8 cellular contexts compared by ENCODE assay signal in genomic region chr1:22689505-22689904, GRCh38. TPM values are rescaled to one million over a fixed set of nuclear protein-coding genes. Genes with fewer than 3 reads are reported as not detected.
DNase-seq lines count a peak whose midpoint lies in the region; ATAC-seq and TF ChIP-seq lines count a peak whose summit lies in the region.
"Had no signal": no experiment of that assay in that cellular context is flagged by ENCODE, and none has a peak within 500 bp of the region (broad histone marks: within the 10 kb centered on the region; RNA-seq: fewer than 3 reads in every experiment).

No MANE protein-coding gene starts in this region.

- no peaks in the 10 kb centered on the region for H3K36me3 ChIP-seq in left ventricle myocardium inferior

- no peaks in the 10 kb centered on the region for H3K4me1 Mint-ChIP-seq in CD4-positive, alpha-beta T cell (ENCODE audit: low read depth)

- no peaks in the 10 kb centered on the region for H3K4me1 ChIP-seq in left ventricle myocardium inferior

- intact Hi-C loops in CD4-positive, alpha-beta T cell (cut with DNase I, micrococcal nuclease) = no loop called here
- intact Hi-C loops in left ventricle myocardium inferior (cut with micrococcal nuclease) = no loop called here

- H3K27ac Mint-ChIP-seq in activated naive CD4-positive, alpha-beta T cell treated with anti-CD3 and anti-CD28 coated beads, Interleukin-2, amount 50 U/mL, for 72 hours = no peak overlapping the region
- no peak overlapping the region for H3K27ac Mint-ChIP-seq in CD4-positive, alpha-beta T cell

- no peaks in the 10 kb centered on the region for H3K36me3 Mint-ChIP-seq in activated naive CD4-positive, alpha-beta T cell treated with anti-CD3 and anti-CD28 coated beads, Interleukin-2, amount 50 U/mL, for 72 hours
- H3K36me3 Mint-ChIP-seq in CD4-positive, alpha-beta T cell (ENCODE audit: low read depth) = no peaks in the 10 kb centered on the region

- CTCF ChIA-PET in CD4-positive, alpha-beta T cell (lab: Charles Lee) = no interaction called here

- H3K4me3 ChIP-seq in epithelial cell of esophagus (ENCODE audit: low read length) (no peak overlapping the region), skeletal muscle cell (ENCODE audit: low read depth, low read length) (no peak overlapping the region), left ventricle myocardium inferior (no peak overlapping the region)

- ATAC-seq in activated naive CD4-positive, alpha-beta T cell treated with anti-CD3 and anti-CD28 coated beads, Interleukin-2, amount 50 U/mL, for 72 hours = no peak
- ATAC-seq in CD4-positive, alpha-beta T cell (ENCODE audit: poor library complexity) = no peak

- POLR2A ChIA-PET in CD4-positive, alpha-beta T cell (lab: Charles Lee) = no interaction called here

- H3K4me3 Mint-ChIP-seq in CD4-positive, alpha-beta T cell = no peak overlapping the region

- no peaks in the 10 kb centered on the region for H3K9me3 Mint-ChIP-seq in activated naive CD4-positive, alpha-beta T cell treated with anti-CD3 and anti-CD28 coated beads, Interleukin-2, amount 50 U/mL, for 72 hours
- H3K9me3 Mint-ChIP-seq in CD4-positive, alpha-beta T cell = no peaks in the 10 kb centered on the region

- peaks cover 35% of the 10 kb centered on the region for H3K27me3 Mint-ChIP-seq in CD4-positive, alpha-beta T cell

- no peaks in the 10 kb centered on the region for H3K9me3 ChIP-seq in CD4-positive, alpha-beta T cell (ENCODE audit: control insufficient read depth, low read length)
- no peaks in the 10 kb centered on the region for H3K9me3 ChIP-seq in left ventricle myocardium inferior (replicated peaks)

- peaks cover 4% of the 10 kb centered on the region for H3K27me3 ChIP-seq in CD4-positive, alpha-beta T cell (ENCODE audit: control insufficient read depth, insufficient read depth, low read length)
- H3K27me3 ChIP-seq in left ventricle myocardium inferior (ENCODE audit: low read depth) = peaks cover 69% of the 10 kb centered on the region

- H3K27ac ChIP-seq in CD4-positive, alpha-beta T cell (ENCODE audit: low read depth, low read length) = no peak overlapping the region
- no peak overlapping the region for H3K27ac ChIP-seq in left ventricle myocardium inferior (replicated peaks)

- TF ChIP-seq CTCF in epithelial cell of esophagus (IDR thresholded peaks at IDR 0.05; ENCODE audit: insufficient read depth, low read depth, low read length, missing control alignments) = no peak
- TF ChIP-seq CTCF in CD4-positive, alpha-beta T cell (IDR thresholded peaks at IDR 0.05) = no peak
- TF ChIP-seq CTCF in left ventricle myocardium inferior (IDR thresholded peaks at IDR 0.05; ENCODE audit: borderline replicate concordance) = no peak

- peak; percentile 83 for DNase-seq in HCEC 1CT
- DNase-seq in NCI-H510A (lab: John Stamatoyannopoulos, UW) = peak; percentile 14
- DNase-seq in epithelial cell of esophagus (ENCODE audit: low read depth) = peak; percentile 66
- peak; percentile 78 for DNase-seq in skeletal muscle cell (ENCODE audit: low read depth)
- no peak for DNase-seq in activated naive CD4-positive, alpha-beta T cell treated with anti-CD3 and anti-CD28 coated beads, Interleukin-2, amount 50 U/mL, for 72 hours (ENCODE audit: low spot score in 2 of 2)
- no peak for DNase-seq in CD4-positive, alpha-beta T cell
- DNase-seq in left ventricle myocardium inferior = no peak
- DNase-seq: activated CD8-positive, alpha-beta memory T cell treated with anti-CD3 and anti-CD28 coated beads for 24 hours had no signal

RNA-seq across cellular contexts. Expression of gene EPHB2, which starts 21.1 kb away (rescaled TPM):
- total RNA-seq in activated naive CD4-positive, alpha-beta T cell treated with anti-CD3 and anti-CD28 coated beads, Interleukin-2, amount 50 U/mL, for 72 hours = not detected
- total RNA-seq in CD4-positive, alpha-beta T cell = under 1 TPM in 1 of 2 experiments, not detected in 1; 0.08 TPM
- 2.0 TPM for total RNA-seq in left ventricle myocardium inferior

RNA-seq across cellular contexts. Expression of gene C1QB, which starts 36.5 kb away (rescaled TPM):
- not detected for total RNA-seq in activated naive CD4-positive, alpha-beta T cell treated with anti-CD3 and anti-CD28 coated beads, Interleukin-2, amount 50 U/mL, for 72 hours
- total RNA-seq in CD4-positive, alpha-beta T cell = not detected
- 96.2 TPM for total RNA-seq in left ventricle myocardium inferior

RNA-seq across cellular contexts. Expression of gene C1QC, which starts 46.1 kb away (rescaled TPM):
- not detected for total RNA-seq in activated naive CD4-positive, alpha-beta T cell treated with anti-CD3 and anti-CD28 coated beads, Interleukin-2, amount 50 U/mL, for 72 hours
- total RNA-seq in CD4-positive, alpha-beta T cell = not detected
- 76.6 TPM for total RNA-seq in left ventricle myocardium inferior

RNA-seq across cellular contexts. Expression of gene C1QA, which starts 53.1 kb away (rescaled TPM):
- total RNA-seq in activated naive CD4-positive, alpha-beta T cell treated with anti-CD3 and anti-CD28 coated beads, Interleukin-2, amount 50 U/mL, for 72 hours = not detected
- not detected for total RNA-seq in CD4-positive, alpha-beta T cell
- 70.1 TPM for total RNA-seq in left ventricle myocardium inferior

Comparison
In these comparisons a context has a peak if more than half of its experiments do, and no peak if none do; other contexts are left out.
1. DNase-seq: peak in HCEC 1CT (single experiment), NCI-H510A (single experiment), epithelial cell of esophagus (single experiment) and skeletal muscle cell (single experiment); none in activated naive CD4-positive, alpha-beta T cell treated with anti-CD3 and anti-CD28 coated beads, Interleukin-2, amount 50 U/mL, for 72 hours (0 of 2), CD4-positive, alpha-beta T cell (0 of 10) and left ventricle myocardium inferior (single experiment).
2. RNA of gene C1QB, which starts 36.5 kb away (total RNA-seq): 96.2 TPM in left ventricle myocardium inferior (single experiment); not detected in activated naive CD4-positive, alpha-beta T cell treated with anti-CD3 and anti-CD28 coated beads, Interleukin-2, amount 50 U/mL, for 72 hours and not detected in CD4-positive, alpha-beta T cell; every median in the first group is over 10 times any median in the second.
3. RNA of gene C1QC, which starts 46.1 kb away (total RNA-seq): 76.6 TPM in left ventricle myocardium inferior (single experiment); not detected in activated naive CD4-positive, alpha-beta T cell treated with anti-CD3 and anti-CD28 coated beads, Interleukin-2, amount 50 U/mL, for 72 hours and not detected in CD4-positive, alpha-beta T cell; every median in the first group is over 10 times any median in the second.